In genomic region chr20:56631318-56631989, GRCh38 we compare ENCODE assay signal across 12 cellular contexts. TPM values are rescaled to one million over a fixed set of nuclear protein-coding genes. Genes with fewer than 3 reads are reported as not detected.
DNase-seq lines count a peak whose midpoint lies in the region; ATAC-seq, FAIRE-seq and TF ChIP-seq lines count a peak whose summit lies in the region.
"Had no signal": no experiment of that assay in that cellular context is flagged by ENCODE, and none has a peak within 500 bp of the region (broad histone marks: within the 10 kb centered on the region; RNA-seq: fewer than 3 reads in every experiment).

No MANE protein-coding gene starts in this region.

- H3K27ac ChIP-seq in A549 (peak overlapping the region; percentile 90 to 94), H1 (ENCODE audit: low read depth, low read length) (no peak overlapping the region), mesendoderm (ENCODE audit: low read depth, low read length) (no peak overlapping the region)
- H3K27ac ChIP-seq: colonic mucosa had no signal

- CTCF ChIA-PET in A549 (lab: Yijun Ruan, JAX) (interaction anchor here (0.8 to 6.1 kb wide), 8 partner anchors 13 to 430 kb away, joined by 3 to 121 read pairs (median 8); no protein-coding TSS in a partner anchor), H1 (lab: Charles Lee; ENCODE audit: partially characterized antibody) (interaction anchor here (0.7 to 1.2 kb wide), 4 partner anchors 52 to 436 kb away, joined by 3 to 4 read pairs (median 3); no protein-coding TSS in a partner anchor)

- peaks cover 31 to 49% (median 40%) of the 10 kb centered on the region in 4 experiments for H3K27me3 ChIP-seq in H1 (replicated peaks in 1 of 4; ENCODE audit: control insufficient read depth in 3 of 4, extremely low read depth in 1 of 4, insufficient read depth in 3 of 4, low read length in 3 of 4)
- H3K27me3 ChIP-seq in mesendoderm (ENCODE audit: insufficient read depth, low read length, poor library complexity): peaks cover 21% of the 10 kb centered on the region

- peak overlapping the region; percentile 87 for H3K4me3 Mint-ChIP-seq in HFFc6
- H3K4me3 Mint-ChIP-seq in activated T-helper 17 cell treated with anti-CD3 and anti-CD28 coated beads, Interleukin-2, amount 50 U/mL, for 72 hours: no peak overlapping the region

- H2AFZ ChIP-seq in H1 (ENCODE audit: low read length): no peak overlapping the region

- H3K4ac ChIP-seq in H1 (replicated peaks; ENCODE audit: insufficient read length, low read depth, low read length) (no peak overlapping the region), mesendoderm (ENCODE audit: low read depth, low read length) (no peak overlapping the region)

- H4K91ac ChIP-seq in H1 (replicated peaks; ENCODE audit: insufficient read length, low read length): peak overlapping the region; percentile 46

- H3K9me3 Mint-ChIP-seq in HFFc6: no peaks in the 10 kb centered on the region
- no peaks in the 10 kb centered on the region for H3K9me3 Mint-ChIP-seq in activated T-helper 17 cell treated with anti-CD3 and anti-CD28 coated beads, Interleukin-2, amount 50 U/mL, for 72 hours

- H2AK5ac ChIP-seq in H1 (ENCODE audit: low read depth, low read length) (no peak overlapping the region), mesendoderm (ENCODE audit: low read length) (no peak overlapping the region)

- peaks cover 13% of the 10 kb centered on the region for H3K36me3 Mint-ChIP-seq in HFFc6 (ENCODE audit: low read depth)
- H3K36me3 Mint-ChIP-seq in activated T-helper 17 cell treated with anti-CD3 and anti-CD28 coated beads, Interleukin-2, amount 50 U/mL, for 72 hours (ENCODE audit: low read depth): no peaks in the 10 kb centered on the region

- FAIRE-seq in A549 (lab: Jason Lieb, UNC): no peak
- FAIRE-seq in H1 (lab: Jason Lieb, UNC): no peak
- no peak for FAIRE-seq in H54 (lab: Jason Lieb, UNC)

- H3K4me1 Mint-ChIP-seq in HFFc6 (ENCODE audit: low read depth): peaks cover 35% of the 10 kb centered on the region
- H3K4me1 Mint-ChIP-seq in activated T-helper 17 cell treated with anti-CD3 and anti-CD28 coated beads, Interleukin-2, amount 50 U/mL, for 72 hours: no peaks in the 10 kb centered on the region

- DNase-seq in A549 (ENCODE audit: low read depth in 1 of 2, low spot score in 1 of 2): no peak
- DNase-seq in HFFc6: no peak
- no peak for DNase-seq in H1 (ENCODE audit: low read depth in 1 of 2, low spot score in 2 of 2)
- DNase-seq in mesendoderm: peak; percentile 30
- no peak for DNase-seq in H54 (ENCODE audit: insufficient read length, low spot score)
- DNase-seq in NCI-H1092 (lab: John Stamatoyannopoulos, UW): no peak
- DNase-seq: colonic mucosa; heart left ventricle; RPMI8226; stimulated activated CD4-positive, alpha-beta T cell treated with anti-CD3 and anti-CD28 coated beads, Interleukin-15, amount 100 ng/mL, for 24 hours had no signal

- H3K79me2 ChIP-seq in H1 (ENCODE audit: control insufficient read depth in 1 of 2, insufficient read depth in 2 of 2, low read length in 2 of 2): peaks cover 0 to 2% of the 10 kb centered on the region in 2 experiments; a peak in 1 of 4 replicates
- peaks cover 6% of the 10 kb centered on the region for H3K79me2 ChIP-seq in mesendoderm (ENCODE audit: control insufficient read depth, insufficient read depth, low read length)

- H2BK5ac ChIP-seq in H1 (ENCODE audit: low read depth, low read length) (no peak overlapping the region; the same call in 1 of the 2 replicates), mesendoderm (ENCODE audit: low read length) (no peak overlapping the region)

- H3K56ac ChIP-seq in H1 (replicated peaks; ENCODE audit: insufficient read length, low read depth, low read length): no peak overlapping the region
- H3K56ac ChIP-seq in mesendoderm (ENCODE audit: low read length): peak overlapping the region; percentile 90

- peaks cover 3% of the 10 kb centered on the region for H3K27me3 Mint-ChIP-seq in HFFc6 (ENCODE audit: insufficient read depth)
- H3K27me3 Mint-ChIP-seq in activated T-helper 17 cell treated with anti-CD3 and anti-CD28 coated beads, Interleukin-2, amount 50 U/mL, for 72 hours: peaks cover 37% of the 10 kb centered on the region

- H4K8ac ChIP-seq in H1 (ENCODE audit: extremely low read depth, insufficient read depth, low read length) (peak overlapping the region; percentile 86; the same call in 1 of the 2 replicates), mesendoderm (ENCODE audit: low read depth, low read length) (no peak overlapping the region)

- POLR2A ChIA-PET in A549 (lab: Yijun Ruan, JAX): no interaction called here
- POLR2A ChIA-PET in H1 (lab: Charles Lee; ENCODE audit: partially characterized antibody): interaction anchor here (0.7 kb wide), 1 partner anchor 144 kb away, joined by 3 read pairs; no protein-coding TSS in a partner anchor

- H3K4me1 ChIP-seq in A549: peaks cover 47% of the 10 kb centered on the region
- H3K4me1 ChIP-seq in H1 (replicated peaks in 1 of 4; ENCODE audit: control insufficient read depth in 3 of 4, insufficient read depth in 4 of 4, low read length in 3 of 4): peaks cover 14 to 26% (median 16%) of the 10 kb centered on the region in 4 experiments
- H3K4me1 ChIP-seq in mesendoderm (ENCODE audit: control insufficient read depth, low read depth, low read length): peaks cover 2% of the 10 kb centered on the region

- H4K5ac ChIP-seq in H1 (ENCODE audit: insufficient read length, low read depth, low read length) (peak overlapping the region; percentile 12), mesendoderm (ENCODE audit: low read length) (no peak overlapping the region)

- H2BK12ac ChIP-seq in H1 (ENCODE audit: low read depth, low read length): no peak overlapping the region

- no peak overlapping the region for H3K23ac ChIP-seq in H1 (ENCODE audit: insufficient read length)
- H3K23ac ChIP-seq in mesendoderm (ENCODE audit: low read length): peak overlapping the region; percentile 59

- TF ChIP-seq EP300 in A549 (IDR thresholded peaks at IDR 0.05): no peak
- no peak for TF ChIP-seq EP300 in H1 (IDR thresholded peaks at IDR 0.05; ENCODE audit: borderline replicate concordance in 1 of 2, low read depth in 2 of 2, low read length in 2 of 2)

- ATAC-seq in A549: no peak
- ATAC-seq in GM21717 (IDR thresholded peaks at IDR 0.05; ENCODE audit: unreplicated experiment): no peak
- no peak for ATAC-seq in activated T-helper 17 cell treated with anti-CD3 and anti-CD28 coated beads, Interleukin-2, amount 50 U/mL, for 72 hours (replicated peaks)

- H3K79me1 ChIP-seq in H1 (ENCODE audit: low read depth, low read length) (peaks cover 3% of the 10 kb centered on the region; the same call in 1 of the 2 replicates), mesendoderm (ENCODE audit: low read length) (no peaks in the 10 kb centered on the region)

- H3K9ac ChIP-seq in H1 (replicated peaks in 1 of 4; ENCODE audit: extremely low read depth in 1 of 4, low read depth in 3 of 4, low read length in 3 of 4) (peak overlapping the region; percentile 5 to 57 (median 49); a peak in 5 of 7 replicates), mesendoderm (ENCODE audit: low read length) (peak overlapping the region; percentile 77)

- TF ChIP-seq RAD21 in A549 (conservative IDR thresholded peaks at IDR 0.05 in 1 of 2, IDR thresholded peaks at IDR 0.05 in 1 of 2): no peak
- TF ChIP-seq RAD21 in H1 (IDR thresholded peaks at IDR 0.05 in 1 of 2, conservative IDR thresholded peaks at IDR 0.05 in 1 of 2; ENCODE audit: low read depth in 2 of 2, low read length in 2 of 2): no peak

- H2BK15ac ChIP-seq in H1 (ENCODE audit: low read length) (no peak overlapping the region), mesendoderm (replicated peaks; ENCODE audit: low read depth) (no peak overlapping the region)

- peak overlapping the region; percentile 25; the same call in 1 of the 2 replicates for H3K27ac Mint-ChIP-seq in HFFc6
- no peak overlapping the region for H3K27ac Mint-ChIP-seq in activated T-helper 17 cell treated with anti-CD3 and anti-CD28 coated beads, Interleukin-2, amount 50 U/mL, for 72 hours

- H3K23me2 ChIP-seq in H1 (ENCODE audit: low read depth, low read length): peaks cover 27% of the 10 kb centered on the region

- 90% methylated on average over 33 of the region's 48 CpGs for WGBS in A549 (ENCODE audit: missing lambda C conversion rate)
- WGBS in H1 (ENCODE audit: extremely low coverage in 1 of 2, insufficient coverage in 1 of 2, insufficient read length in 1 of 2, insufficient replicate concordance in 2 of 2, low coverage in 1 of 2, low lambda C conversion rate in 2 of 2, missing lambda C conversion rate in 1 of 2), 2 experiments: 7% methylated on average over 43 of the region's 48 CpGs; no CpG with 5 or more reads in 1 of the 2 experiments
- WGBS in mesendoderm (ENCODE audit: extremely low coverage, insufficient coverage, low lambda C conversion rate): no CpG with 5 or more reads among the region's 48 CpGs

- H3K4me3 ChIP-seq in A549 (peak overlapping the region; percentile 86), H1 (ENCODE audit: extremely low read depth in 1 of 4, insufficient read depth in 2 of 4, low read depth in 3 of 4, low read length in 4 of 4) (peak overlapping the region; percentile 77 to 81 (median 79)), mesendoderm (ENCODE audit: low read length) (peak overlapping the region; percentile 47)

- H2BK120ac ChIP-seq in H1 (replicated peaks; ENCODE audit: low read depth, low read length) (no peak overlapping the region), mesendoderm (ENCODE audit: low read depth, low read length) (no peak overlapping the region)

- no peak overlapping the region for H3K14ac ChIP-seq in H1 (ENCODE audit: insufficient read length)

- H3K4me2 ChIP-seq in A549 (peak overlapping the region; percentile 96), H1 (ENCODE audit: insufficient read depth in 1 of 2, low read depth in 2 of 2, low read length in 2 of 2) (peak overlapping the region; percentile 77 to 95), mesendoderm (ENCODE audit: low read length) (peak overlapping the region; percentile 42)

- TF ChIP-seq CTCF in A549 (IDR thresholded peaks at IDR 0.05) (no peak), HFFc6 (IDR thresholded peaks at IDR 0.05) (no peak), H1 (IDR thresholded peaks at IDR 0.05; ENCODE audit: control extremely low read depth in 1 of 3, insufficient read depth in 1 of 3, low read depth in 1 of 3, low read length in 3 of 3) (no peak)

- peaks cover 0 to 43% (median 0%) of the 10 kb centered on the region in 4 experiments; a peak in 1 of 8 replicates for H3K36me3 ChIP-seq in H1 (ENCODE audit: control insufficient read depth in 2 of 4, insufficient read depth in 4 of 4, low read length in 3 of 4)
- no peaks in the 10 kb centered on the region for H3K36me3 ChIP-seq in mesendoderm (ENCODE audit: control insufficient read depth, insufficient read depth, low read length)
- H3K36me3 ChIP-seq: colonic mucosa, heart left ventricle had no signal

- peaks cover 15 to 28% of the 10 kb centered on the region in 2 experiments for H4K20me1 ChIP-seq in H1 (replicated peaks in 1 of 2; ENCODE audit: control insufficient read depth in 1 of 2, insufficient read depth in 2 of 2, low read length in 2 of 2)

- TF ChIP-seq POLR2A in A549 (IDR thresholded peaks at IDR 0.05; ENCODE audit: low read length) (no peak), H1 (IDR thresholded peaks at IDR 0.05; ENCODE audit: control extremely low read depth in 1 of 2, low read depth in 2 of 2, low read length in 2 of 2) (no peak), H54 (IDR thresholded peaks at IDR 0.05; ENCODE audit: low read depth, low read length) (no peak)

- H3K9me3 ChIP-seq in A549 (no peaks in the 10 kb centered on the region), H1 (ENCODE audit: insufficient read depth in 2 of 2, low read depth in 1 of 2, low read length in 1 of 2) (no peaks in the 10 kb centered on the region)
- H3K9me3 ChIP-seq: colonic mucosa, heart left ventricle had no signal

- H3K18ac ChIP-seq in H1 (ENCODE audit: extremely low read depth, low read length) (peak overlapping the region; percentile 71; the same call in 1 of the 2 replicates), mesendoderm (ENCODE audit: low read length) (peak overlapping the region; percentile 86)

- H2BK20ac ChIP-seq in H1 (ENCODE audit: low read length): 0 out of 2 replicates have a peak overlapping the region, but pooled peaks have one; percentile 57

RNA-seq across cellular contexts. Expression of gene TFAP2C, which starts 2.3 kb away (rescaled TPM):
- 11.6 and 14.2 TPM in 2 replicates for polyA plus RNA-seq in A549 (2011; rRNA removed)
- polyA plus RNA-seq in A549 (2012; cell fraction: cytosol; rRNA removed): 9.3 and 13.5 TPM in 2 replicates
- 19.6 and 19.7 TPM in 2 replicates for polyA plus RNA-seq in A549 (2012; cell fraction: nucleus; rRNA removed)
- 9.1 to 9.6 TPM (median 9.2 TPM) in 3 replicates for polyA plus RNA-seq in A549 (2017; fragmentation: RNase III; extraction: RNeasy Plus Mini Kit Qiagen cat#74134 plus additional on column Dnase treatment)
- 14.4 and 17.0 TPM in 2 replicates for polyA minus RNA-seq in A549 (2011; rRNA and poly(A)+ RNA removed)
- total RNA-seq in HFFc6 (2021; fragmentation: NEBNext Ultra II Directional; extraction: Animal tissue kit (Norgen Biotek cat#: 25700)): 1 to 10 TPM; 1.6 to 4.5 (median 1.9) TPM
- total RNA-seq in H1 (2021; fragmentation: NEBNext Ultra II Directional; extraction: Animal tissue kit (Norgen Biotek cat#: 25700)): 5.6 and 5.8 TPM in 2 replicates
- 1.7 and 2.8 TPM in 2 replicates for polyA plus RNA-seq in H1 (2011; rRNA removed)
- 3.1 TPM for polyA plus RNA-seq in H1 (2011; cell fraction: cytosol; rRNA removed)
- 2.8 TPM for polyA plus RNA-seq in H1 (2011; cell fraction: nucleus; rRNA removed)
- polyA plus RNA-seq in H1 (2012, experiment 1 of 2): 2.8 to 3.6 TPM (median 3.3 TPM) in 4 replicates
- polyA plus RNA-seq in H1 (2012, experiment 2 of 2): 1.6 TPM
- 4.7 TPM for polyA plus RNA-seq in H1 (2013, experiment 1 of 2)
- 4.9 TPM for polyA plus RNA-seq in H1 (2013, experiment 2 of 2)
- 1.2 and 2.7 TPM in 2 replicates for polyA minus RNA-seq in H1 (2011; rRNA and poly(A)+ RNA removed)
- polyA minus RNA-seq in H1 (2011; cell fraction: cytosol; rRNA and poly(A)+ RNA removed): 4.0 TPM
- 2.6 TPM for polyA minus RNA-seq in H1 (2011; cell fraction: nucleus; rRNA and poly(A)+ RNA removed)
- 6.7 TPM for polyA plus RNA-seq in mesendoderm (2013, experiment 1 of 2)
- 7.2 TPM for polyA plus RNA-seq in mesendoderm (2013, experiment 2 of 2)
- not detected for total RNA-seq in activated T-helper 17 cell treated with anti-CD3 and anti-CD28 coated beads, Interleukin-2, amount 50 U/mL, for 72 hours
- polyA plus RNA-seq: heart left ventricle had no signal

Comparison
In these comparisons a context has a peak if more than half of its experiments do, and no peak if none do; other contexts are left out.
1. H3K27ac ChIP-seq: peak in A549 (2 of 2); none in H1 (single experiment) and mesendoderm (single experiment).
2. H3K4me2 ChIP-seq: peak in every context shown above with its lines; median percentile 96 in A549; 86 in H1; 42 in mesendoderm.
3. Of the 18 proteins assayed by ChIP-seq in both H1 and A549: peak only in H1: MAX and RNF2; only in A549: none; in both: none; in neither: 16.
4. Peak in every context shown above with its lines, with median percentiles within 50 percentile points of each other: H3K4me3 ChIP-seq.